Comparison of ENCODE assay signal across 1 cellular context in the genomic region with DNA sequence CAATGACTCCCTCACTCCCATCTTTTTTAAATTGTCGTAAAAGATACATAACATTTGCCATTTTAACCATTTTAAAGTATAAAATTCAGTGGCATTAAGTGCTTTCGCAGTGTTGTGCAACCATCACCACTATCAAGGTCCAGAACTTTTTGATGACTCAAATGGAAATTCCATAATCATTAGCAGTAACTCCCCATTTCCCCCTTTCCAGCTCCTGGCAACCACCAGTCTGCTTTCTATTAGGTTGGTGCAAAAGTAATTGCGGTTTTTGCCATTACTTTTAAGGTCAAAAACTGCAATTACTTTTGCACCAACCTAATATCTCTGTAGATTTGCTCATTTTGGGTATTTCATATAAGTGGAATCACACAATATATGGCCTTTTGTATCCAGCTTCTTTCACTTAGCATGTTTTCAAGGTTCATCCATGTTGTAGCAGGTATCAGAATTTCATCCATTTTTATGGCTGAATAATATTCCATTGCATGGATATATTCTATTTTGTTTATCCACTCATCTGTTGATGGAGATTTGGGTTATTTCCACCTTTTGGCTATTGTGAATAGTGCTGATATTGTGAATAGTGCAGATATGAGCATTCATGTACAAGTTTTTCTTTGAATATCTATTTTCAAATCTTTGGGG.
TF ChIP-seq lines count a peak whose summit lies in the region.

No MANE protein-coding gene starts in this region.

TF ChIP-seq in HepG2, 621 proteins besides CTCF, POLR2A, EP300 and RAD21:
- TF ChIP-seq, protein P1, sequence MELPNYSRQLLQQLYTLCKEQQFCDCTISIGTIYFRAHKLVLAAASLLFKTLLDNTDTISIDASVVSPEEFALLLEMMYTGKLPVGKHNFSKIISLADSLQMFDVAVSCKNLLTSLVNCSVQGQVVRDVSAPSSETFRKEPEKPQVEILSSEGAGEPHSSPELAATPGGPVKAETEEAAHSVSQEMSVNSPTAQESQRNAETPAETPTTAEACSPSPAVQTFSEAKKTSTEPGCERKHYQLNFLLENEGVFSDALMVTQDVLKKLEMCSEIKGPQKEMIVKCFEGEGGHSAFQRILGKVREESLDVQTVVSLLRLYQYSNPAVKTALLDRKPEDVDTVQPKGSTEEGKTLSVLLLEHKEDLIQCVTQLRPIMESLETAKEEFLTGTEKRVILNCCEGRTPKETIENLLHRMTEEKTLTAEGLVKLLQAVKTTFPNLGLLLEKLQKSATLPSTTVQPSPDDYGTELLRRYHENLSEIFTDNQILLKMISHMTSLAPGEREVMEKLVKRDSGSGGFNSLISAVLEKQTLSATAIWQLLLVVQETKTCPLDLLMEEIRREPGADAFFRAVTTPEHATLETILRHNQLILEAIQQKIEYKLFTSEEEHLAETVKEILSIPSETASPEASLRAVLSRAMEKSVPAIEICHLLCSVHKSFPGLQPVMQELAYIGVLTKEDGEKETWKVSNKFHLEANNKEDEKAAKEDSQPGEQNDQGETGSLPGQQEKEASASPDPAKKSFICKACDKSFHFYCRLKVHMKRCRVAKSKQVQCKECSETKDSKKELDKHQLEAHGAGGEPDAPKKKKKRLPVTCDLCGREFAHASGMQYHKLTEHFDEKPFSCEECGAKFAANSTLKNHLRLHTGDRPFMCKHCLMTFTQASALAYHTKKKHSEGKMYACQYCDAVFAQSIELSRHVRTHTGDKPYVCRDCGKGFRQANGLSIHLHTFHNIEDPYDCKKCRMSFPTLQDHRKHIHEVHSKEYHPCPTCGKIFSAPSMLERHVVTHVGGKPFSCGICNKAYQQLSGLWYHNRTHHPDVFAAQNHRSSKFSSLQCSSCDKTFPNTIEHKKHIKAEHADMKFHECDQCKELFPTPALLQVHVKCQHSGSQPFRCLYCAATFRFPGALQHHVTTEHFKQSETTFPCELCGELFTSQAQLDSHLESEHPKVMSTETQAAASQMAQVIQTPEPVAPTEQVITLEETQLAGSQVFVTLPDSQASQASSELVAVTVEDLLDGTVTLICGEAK (IDR thresholded peaks at IDR 0.05): peak; percentile 81
- TF ChIP-seq, protein P1 (CRISPR knock-in tag; IDR thresholded peaks at IDR 0.05): no peak
- no peak for TF ChIP-seq SIN3B (IDR thresholded peaks at IDR 0.05; ENCODE audit: low read length)
